In the genomic region with DNA sequence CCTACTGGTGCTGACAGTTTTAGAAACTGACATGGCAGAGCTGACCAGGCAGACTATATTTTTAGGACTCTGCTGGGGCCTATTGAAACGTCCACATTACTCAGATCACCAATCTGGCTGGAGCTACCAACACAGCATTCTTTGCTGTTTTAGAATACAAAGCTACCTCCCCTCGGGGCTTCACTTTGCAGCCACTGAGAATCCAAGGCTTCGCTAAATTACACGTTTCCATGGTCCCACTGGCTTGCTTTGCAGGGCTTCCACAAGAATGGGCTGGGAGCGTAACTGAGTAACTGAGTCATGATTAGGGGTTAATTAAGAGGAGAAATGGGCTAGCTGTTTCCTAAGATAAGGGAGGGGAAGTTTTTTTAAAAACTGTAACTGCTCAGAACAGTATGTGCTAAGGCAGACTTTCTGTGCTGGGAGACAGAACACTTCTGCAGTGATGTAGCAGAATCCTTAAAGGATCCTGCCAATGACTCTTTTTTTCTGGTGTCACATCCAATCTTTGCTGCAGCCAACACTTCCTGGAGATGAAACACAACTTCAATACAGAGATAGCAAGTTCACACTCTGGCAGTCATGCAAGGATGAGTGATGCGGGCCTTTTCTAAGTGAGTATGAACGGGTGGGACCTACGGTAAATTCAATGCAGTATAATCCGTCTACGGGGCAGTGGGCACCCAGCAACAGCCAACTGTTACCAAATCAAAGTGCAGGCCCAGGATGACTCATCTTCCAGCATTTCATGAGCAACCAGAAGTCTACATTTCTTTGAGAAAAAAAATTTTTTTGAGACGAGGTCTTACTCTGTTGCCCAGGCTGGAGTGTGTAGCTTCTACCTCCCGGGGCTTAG, we compare ENCODE assay signal across 8 cellular contexts. TPM values are rescaled to one million over a fixed set of nuclear protein-coding genes. Genes with fewer than 3 reads are reported as not detected.
DNase-seq lines count a peak whose midpoint lies in the region; ATAC-seq, FAIRE-seq and TF ChIP-seq lines count a peak whose summit lies in the region.

No MANE protein-coding gene starts in this region.

- no peaks in the 10 kb centered on the region for H3K9me1 ChIP-seq in endothelial cell of umbilical vein (replicated peaks; ENCODE audit: control insufficient read depth, extremely low read depth, insufficient read depth, low read length)

- H2BK15ac ChIP-seq in neuronal stem cell (ENCODE audit: low read length), result no peak overlapping the region

- peaks cover 2% of the 10 kb centered on the region for H3K79me1 ChIP-seq in neuronal stem cell (ENCODE audit: low read depth, low read length)

- intact Hi-C loops in endothelial cell of umbilical vein (cut with micrococcal nuclease), result loop anchor here (1.0 kb wide), 1 partner anchor 21 kb away; a partner anchor contains a TSS

- H2AK5ac ChIP-seq in neuronal stem cell (ENCODE audit: low read depth, low read length), result peak overlapping the region; percentile 56

- H3K9me3 ChIP-seq in MG63, result no peaks in the 10 kb centered on the region
- no peaks in the 10 kb centered on the region for H3K9me3 ChIP-seq in endothelial cell of umbilical vein (replicated peaks; ENCODE audit: control insufficient read depth, insufficient read depth, low read length)
- peaks cover 0 to 2% of the 10 kb centered on the region in 2 donors for H3K9me3 ChIP-seq in neuronal stem cell (replicated peaks in 1 of 2; ENCODE audit: control insufficient read depth in 2 of 2, insufficient read depth in 1 of 2, low read depth in 1 of 2, low read length in 2 of 2)

- CTCF ChIA-PET in BJ (lab: Yijun Ruan, JAX) (no interaction called here), endothelial cell of umbilical vein (lab: Charles Lee) (interaction anchor here (0.6 to 1.8 kb wide), 7 partner anchors 9 to 45 kb away, joined by 3 to 8 read pairs (median 3); a partner anchor contains a TSS)

- H3K27ac ChIP-seq in endothelial cell of umbilical vein (ENCODE audit: insufficient read depth, low read depth, low read length) (peak overlapping the region; percentile 74), neuronal stem cell (replicated peaks; ENCODE audit: low read length) (peak overlapping the region; percentile 65)

- peak overlapping the region; percentile 18 for H3K9ac ChIP-seq in endothelial cell of umbilical vein (replicated peaks; ENCODE audit: extremely low read depth, insufficient read depth, low read length)
- no peak overlapping the region for H3K9ac ChIP-seq in neuronal stem cell (ENCODE audit: low read depth, low read length, poor library complexity)

- H3K23ac ChIP-seq in neuronal stem cell (ENCODE audit: low read depth, low read length, poor library complexity), result no peak overlapping the region

- H3K4me3 ChIP-seq in BJ (ENCODE audit: low read depth, low read length) (no peak overlapping the region), MG63 (no peak overlapping the region), endothelial cell of umbilical vein (replicated peaks in 1 of 3; ENCODE audit: insufficient read depth in 1 of 3, low read depth in 1 of 3, low read length in 3 of 3) (no peak overlapping the region), neuronal stem cell (ENCODE audit: low read length in 2 of 2) (no peak overlapping the region)

- TF ChIP-seq CTCF in BJ (IDR thresholded peaks at IDR 0.05; ENCODE audit: insufficient read depth, low read depth, low read length) (no peak), endothelial cell of umbilical vein (IDR thresholded peaks at IDR 0.05; ENCODE audit: extremely low read depth in 1 of 2, insufficient read depth in 1 of 2, low read depth in 1 of 2, low read length in 2 of 2) (no peak)

- WGBS in neuronal stem cell (ENCODE audit: extremely low coverage in 2 of 2, insufficient read length in 2 of 2, insufficient replicate concordance in 1 of 2), 2 donors, result no CpG with 5 or more reads among the region's 12 CpGs

- peak overlapping the region; percentile 19 for H3K4me2 ChIP-seq in endothelial cell of umbilical vein (ENCODE audit: insufficient read depth, low read length)
- no peak overlapping the region for H3K4me2 ChIP-seq in neuronal stem cell (ENCODE audit: insufficient read depth, low read length, poor library complexity, severe bottlenecking)

- H3K4me1 ChIP-seq in endothelial cell of umbilical vein (ENCODE audit: control insufficient read depth, extremely low read depth, insufficient read depth, low read length) (peaks cover 16% of the 10 kb centered on the region), neuronal stem cell (ENCODE audit: control insufficient read depth in 2 of 2, insufficient read depth in 1 of 2, low read depth in 1 of 2, low read length in 2 of 2) (peaks cover 2 to 8% of the 10 kb centered on the region in 2 donors)

- H4K20me1 ChIP-seq in endothelial cell of umbilical vein (replicated peaks; ENCODE audit: control insufficient read depth, extremely low read depth, insufficient read depth, low read length), result no peaks in the 10 kb centered on the region

- H2BK5ac ChIP-seq in neuronal stem cell (ENCODE audit: low read length), result no peak overlapping the region

- no peaks in the 10 kb centered on the region for H3K27me3 ChIP-seq in BJ (ENCODE audit: control insufficient read depth, insufficient read depth, low read length)
- H3K27me3 ChIP-seq in MG63, result no peaks in the 10 kb centered on the region
- H3K27me3 ChIP-seq in endothelial cell of umbilical vein (ENCODE audit: control insufficient read depth in 2 of 2, insufficient read depth in 2 of 2, low read length in 2 of 2), result no peaks in the 10 kb centered on the region
- no peaks in the 10 kb centered on the region for H3K27me3 ChIP-seq in neuronal stem cell (ENCODE audit: control insufficient read depth in 3 of 3, insufficient read depth in 3 of 3, low read depth in 1 of 3, low read length in 3 of 3)

- no peak overlapping the region for H3K18ac ChIP-seq in neuronal stem cell (ENCODE audit: low read length)

- no peak overlapping the region for H3K4ac ChIP-seq in neuronal stem cell (ENCODE audit: low read length)

- DNase-seq in BJ (ENCODE audit: low read depth), result peak; percentile 26
- DNase-seq in MG63, result peak; percentile 82
- DNase-seq in endothelial cell of umbilical vein (ENCODE audit: low read depth, low spot score), result peak; percentile 87
- no peak for DNase-seq in neuronal stem cell (ENCODE audit: low spot score)
- no peak for DNase-seq in NCI-H2081 treated with DMSO at 0.1 percent for 48 hours (lab: John Stamatoyannopoulos, UW)
- no peak for DNase-seq in NCI-H1436 (lab: John Stamatoyannopoulos, UW)

- no peak overlapping the region for H3K14ac ChIP-seq in neuronal stem cell (ENCODE audit: low read length)

- POLR2A ChIA-PET in BJ (lab: Charles Lee), result no interaction called here
- POLR2A ChIA-PET in endothelial cell of umbilical vein (lab: Charles Lee), result no interaction called here

- TF ChIP-seq POLR2A in endothelial cell of umbilical vein (IDR thresholded peaks at IDR 0.05; ENCODE audit: low read depth, low read length), result no peak

- H2BK12ac ChIP-seq in neuronal stem cell (ENCODE audit: low read length), result no peak overlapping the region

- H2AFZ ChIP-seq in endothelial cell of umbilical vein (ENCODE audit: low read depth, low read length), result peak overlapping the region; percentile 24
- H2AFZ ChIP-seq in neuronal stem cell (ENCODE audit: low read length), result no peak overlapping the region

- ATAC-seq in HG02938 (IDR thresholded peaks at IDR 0.05; ENCODE audit: unreplicated experiment) (no peak), HG02840 (IDR thresholded peaks at IDR 0.05; ENCODE audit: low FRiP score, unreplicated experiment) (no peak)

- H4K91ac ChIP-seq in neuronal stem cell (ENCODE audit: low read depth, low read length, poor library complexity), result no peak overlapping the region

- peak; percentile 90 for FAIRE-seq in endothelial cell of umbilical vein (lab: Jason Lieb, UNC)

- BruUV-seq in endothelial cell of umbilical vein (replicated peaks; lab: Mats Ljungman, UMichigan), result no TSS peak

- dilution Hi-C loops in endothelial cell of umbilical vein (cut with MboI; ENCODE audit: extremely low pct_ligation_motif_present, low sequenced_read_pairs), result no loop called here

- H3K79me2 ChIP-seq in endothelial cell of umbilical vein (ENCODE audit: control insufficient read depth, insufficient read depth, low read length), result no peaks in the 10 kb centered on the region

- H3K36me3 ChIP-seq in BJ (ENCODE audit: control insufficient read depth, insufficient read depth, low read length) (peaks cover 1% of the 10 kb centered on the region), MG63 (peaks cover 8% of the 10 kb centered on the region), endothelial cell of umbilical vein (ENCODE audit: control insufficient read depth in 2 of 2, extremely low read depth in 1 of 2, insufficient read depth in 2 of 2, low read length in 2 of 2) (no peaks in the 10 kb centered on the region), neuronal stem cell (replicated peaks in 1 of 2; ENCODE audit: control insufficient read depth in 2 of 2, insufficient read depth in 2 of 2, low read length in 2 of 2) (peaks cover 4 to 13% of the 10 kb centered on the region in 2 donors)

- H2BK120ac ChIP-seq in neuronal stem cell (ENCODE audit: low read depth, low read length), result no peak overlapping the region

- H4K8ac ChIP-seq in neuronal stem cell (ENCODE audit: low read depth, low read length), result no peak overlapping the region

RNA-seq across cellular contexts. Expression of a gene that starts 21.5 kb away (rescaled TPM):
- 223 and 632 TPM in 2 replicates for polyA plus RNA-seq in BJ (2011; rRNA removed)
- 48.6 and 64.8 TPM in 2 replicates for polyA minus RNA-seq in BJ (2011; rRNA and poly(A)+ RNA removed)
- 440 and 1,315 TPM in 2 replicates for total RNA-seq in MG63 (2014; rRNA removed; shearing (Covaris generic); ENCODE audit: low replicate concordance)
- total RNA-seq in endothelial cell of umbilical vein, result 325 and 327 TPM in 2 replicates
- polyA plus RNA-seq in endothelial cell of umbilical vein, result 476 and 710 TPM in 2 replicates
- polyA plus RNA-seq in endothelial cell of umbilical vein (2011; cell fraction: cytosol; rRNA removed), result 712 and 987 TPM in 2 replicates
- polyA plus RNA-seq in endothelial cell of umbilical vein (2011; cell fraction: nucleus; rRNA removed), result 211 and 347 TPM in 2 replicates
- 802 and 870 TPM in 2 replicates for polyA plus RNA-seq in endothelial cell of umbilical vein (2012)
- 295 and 396 TPM in 2 replicates for polyA minus RNA-seq in endothelial cell of umbilical vein
- polyA minus RNA-seq in endothelial cell of umbilical vein (2011; cell fraction: cytosol; rRNA and poly(A)+ RNA removed), result 168 TPM
- polyA minus RNA-seq in endothelial cell of umbilical vein (2011; cell fraction: nucleus; rRNA and poly(A)+ RNA removed), result 45.3 and 47.6 TPM in 2 replicates
- 675 TPM for polyA plus RNA-seq in neuronal stem cell (2013, experiment 1 of 2)
- 677 TPM for polyA plus RNA-seq in neuronal stem cell (2013, experiment 2 of 2)

RNA-seq across cellular contexts. Expression of a gene that starts 56.5 kb away (rescaled TPM):
- polyA plus RNA-seq in BJ (2011; rRNA removed) (31.5 and 48.7 TPM in 2 replicates), endothelial cell of umbilical vein (22.2 and 28.4 TPM in 2 replicates)
- polyA minus RNA-seq in BJ (2011; rRNA and poly(A)+ RNA removed), result 14.6 and 16.4 TPM in 2 replicates
- total RNA-seq in MG63 (2014; rRNA removed; shearing (Covaris generic); ENCODE audit: low replicate concordance), result 42.4 and 45.2 TPM in 2 replicates
- total RNA-seq in endothelial cell of umbilical vein, result 43.4 and 49.3 TPM in 2 replicates
- polyA plus RNA-seq in endothelial cell of umbilical vein (2011; cell fraction: cytosol; rRNA removed), result 24.9 and 29.4 TPM in 2 replicates
- 14.5 and 17.5 TPM in 2 replicates for polyA plus RNA-seq in endothelial cell of umbilical vein (2011; cell fraction: nucleus; rRNA removed)
- 42.8 and 50.5 TPM in 2 replicates for polyA plus RNA-seq in endothelial cell of umbilical vein (2012)
- polyA minus RNA-seq in endothelial cell of umbilical vein, result 37.3 and 39.1 TPM in 2 replicates
- polyA minus RNA-seq in endothelial cell of umbilical vein (2011; cell fraction: cytosol; rRNA and poly(A)+ RNA removed), result 35.5 TPM
- polyA minus RNA-seq in endothelial cell of umbilical vein (2011; cell fraction: nucleus; rRNA and poly(A)+ RNA removed), result 14.1 and 15.6 TPM in 2 replicates
- polyA plus RNA-seq in neuronal stem cell (2013, experiment 1 of 2), result 106 TPM
- polyA plus RNA-seq in neuronal stem cell (2013, experiment 2 of 2), result 110 TPM

Comparison
In these comparisons a context has a peak if more than half of its experiments do, and no peak if none do; other contexts are left out.
1. DNase-seq: peak in BJ (single experiment), MG63 (single experiment) and endothelial cell of umbilical vein (single experiment); none in neuronal stem cell (single experiment), NCI-H2081 treated with DMSO at 0.1 percent for 48 hours (single experiment) and NCI-H1436 (single experiment).